Comparison of ENCODE assay signal across 11 cellular contexts in the genomic region with DNA sequence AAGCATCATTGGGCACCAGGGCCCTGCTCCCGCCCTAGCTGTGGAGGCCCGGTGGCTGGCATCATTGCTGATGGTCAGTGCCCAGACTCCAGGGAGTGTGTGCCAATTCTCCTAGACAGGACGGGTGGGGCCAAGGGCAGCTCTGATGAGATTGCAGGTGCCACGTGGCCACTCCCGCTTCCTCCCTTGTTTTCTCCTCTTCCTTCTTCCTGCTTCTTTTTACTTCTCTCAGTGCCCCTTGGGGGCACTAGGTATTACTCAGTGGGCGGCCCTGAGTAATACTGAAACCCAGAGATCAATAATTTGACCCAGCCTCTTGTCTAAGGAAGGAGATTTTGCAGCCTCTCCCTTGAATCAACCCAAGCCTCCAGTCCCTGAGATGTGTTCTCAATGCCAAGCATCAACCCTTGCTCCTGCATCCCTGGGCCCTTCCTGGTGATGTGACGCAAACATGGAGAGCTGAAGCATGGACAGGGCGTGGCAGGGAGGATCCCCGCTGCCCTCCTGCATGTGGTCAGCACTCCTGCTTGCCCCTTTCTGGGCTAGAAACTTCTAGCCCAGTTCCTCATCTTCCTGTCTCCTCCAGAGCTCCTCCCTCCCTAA. TPM values are rescaled to one million over a fixed set of nuclear protein-coding genes. Genes with fewer than 3 reads are reported as not detected.
DNase-seq lines count a peak whose midpoint lies in the region; ATAC-seq, FAIRE-seq and TF ChIP-seq lines count a peak whose summit lies in the region.
"Had no signal": no experiment of that assay in that cellular context is flagged by ENCODE, and none has a peak within 500 bp of the region (broad histone marks: within the 10 kb centered on the region; RNA-seq: fewer than 3 reads in every experiment).

No MANE protein-coding gene starts in this region.

- H3K9me2 ChIP-seq in PC-9 (ENCODE audit: insufficient read depth): no peaks in the 10 kb centered on the region

- H3K9me3 ChIP-seq in PC-9 (ENCODE audit: insufficient read depth, low read depth): no peaks in the 10 kb centered on the region
- H3K9me3 ChIP-seq in heart right ventricle: no peaks in the 10 kb centered on the region

- H3K4me3 ChIP-seq in PC-9: no peak overlapping the region
- H3K4me3 ChIP-seq in heart right ventricle: no peak overlapping the region

- TF ChIP-seq CTCF in PC-9 (conservative IDR thresholded peaks at IDR 0.05): no peak
- TF ChIP-seq CTCF in heart right ventricle (IDR thresholded peaks at IDR 0.05): no peak

- no peak overlapping the region for H2AFZ ChIP-seq in PC-9

- H3K27ac ChIP-seq in PC-9 (peak overlapping the region; percentile 57), heart right ventricle (peak overlapping the region in 2 of 10 donors; percentile 35 to 38)

- no peaks in the 10 kb centered on the region for H3K36me3 ChIP-seq in PC-9 (ENCODE audit: low read depth)
- H3K36me3 ChIP-seq in heart right ventricle: peaks cover 0 to 14% (median 0%) of the 10 kb centered on the region in 9 donors

- FAIRE-seq in H54 (lab: Jason Lieb, UNC): no peak

- BruUV-seq in PC-9 (replicated peaks; lab: Mats Ljungman, UMichigan): TSS peak; percentile 15

- H3K4me1 ChIP-seq in PC-9 (replicated peaks; ENCODE audit: insufficient read depth) (peaks cover 40% of the 10 kb centered on the region), heart right ventricle (peaks cover 0 to 34% (median 12%) of the 10 kb centered on the region in 9 donors)

- CTCF ChIA-PET in PC-9 (lab: Charles Lee): interaction anchor here (0.6 kb wide), 1 partner anchor 95 kb away, joined by 4 read pairs; no protein-coding TSS in a partner anchor

- DNase-seq in H54 (ENCODE audit: insufficient read length, low spot score): peak; percentile 47
- peak; percentile 25 to 62 for DNase-seq in PC-9
- no peak for DNase-seq in heart right ventricle
- peak; percentile 29 for DNase-seq in stimulated activated CD8-positive, alpha-beta memory T cell treated with anti-CD3 and anti-CD28 coated beads, Interleukin-4, amount 100 ng/mL, for 48 hours
- DNase-seq in activated CD4-positive, alpha-beta T cell treated with anti-CD3 and anti-CD28 coated beads, Interleukin-2, amount 50 U/mL, for 1 hour: no peak
- no peak for DNase-seq in cortex of kidney (lab: John Stamatoyannopoulos, UW)
- DNase-seq: naive thymus-derived CD8-positive, alpha-beta T cell; NCI-H2029 treated with DMSO at 0.1 percent for 48 hours; stimulated activated CD4-positive, alpha-beta T cell treated with anti-CD3 and anti-CD28 coated beads, Interleukin-4, amount 100 ng/mL, for 1 hour had no signal

- WGBS in heart right ventricle, 2 donors: 53 to 56% methylated on average over 9 of the region's 9 CpGs

- peak overlapping the region; percentile 59 for H3K4me2 ChIP-seq in PC-9

- peak; percentile 25 to 80 (median 65) for ATAC-seq in heart right ventricle
- no peak for ATAC-seq in GM19035 (IDR thresholded peaks at IDR 0.05; ENCODE audit: unreplicated experiment)
- ATAC-seq: naive thymus-derived CD8-positive, alpha-beta T cell; SK-N-SH treated with all-trans-retinoic acid at 6 μM for 48 hours had no signal

- intact Hi-C loops in PC-9 (cut with micrococcal nuclease; ENCODE audit: unreplicated experiment) (no loop called here), heart right ventricle (cut with DNase I) (loop anchor here in 3 of 10 donors (10.0 kb wide), 2 partner anchors 48 to 98 kb away; a partner anchor contains a TSS)

- no peak for TF ChIP-seq POLR2A in H54 (IDR thresholded peaks at IDR 0.05; ENCODE audit: low read depth, low read length)

- POLR2A ChIA-PET in PC-9 (lab: Charles Lee; ENCODE audit: unreplicated experiment): no interaction called here

- no peaks in the 10 kb centered on the region for H3K79me2 ChIP-seq in PC-9 (ENCODE audit: low read depth)

- H4K20me1 ChIP-seq in PC-9 (ENCODE audit: insufficient read depth): no peaks in the 10 kb centered on the region

- H3K27me3 ChIP-seq in PC-9 (ENCODE audit: insufficient read depth, low read depth) (no peaks in the 10 kb centered on the region), heart right ventricle (peaks cover 0 to 8% (median 0%) of the 10 kb centered on the region in 7 donors)

- H3F3A ChIP-seq in PC-9 (ENCODE audit: insufficient read depth, low read depth): peaks cover 34% of the 10 kb centered on the region

RNA-seq across cellular contexts. Expression of a gene that starts 32.4 kb away (rescaled TPM):
- 35.3 and 36.2 TPM in 2 replicates for total RNA-seq in PC-9 (2021)
- total RNA-seq in heart right ventricle: 100 to 1,000 TPM; 122 to 199 (median 164) TPM
- polyA plus RNA-seq in heart right ventricle: 100 to 1,000 TPM in 1 of 2 donors, 10 to 100 TPM in 1; 41.4 to 156 TPM

Comparison
In these comparisons a context has a peak if more than half of its experiments do, and no peak if none do; other contexts are left out.
1. DNase-seq: peak in H54 (single experiment), PC-9 (2 of 2) and stimulated activated CD8-positive, alpha-beta memory T cell treated with anti-CD3 and anti-CD28 coated beads, Interleukin-4, amount 100 ng/mL, for 48 hours (single experiment); none in heart right ventricle (0 of 2), activated CD4-positive, alpha-beta T cell treated with anti-CD3 and anti-CD28 coated beads, Interleukin-2, amount 50 U/mL, for 1 hour (single experiment) and cortex of kidney (single experiment).